In genomic region chr1:17588048-17588781, GRCh38 we compare ENCODE assay signal across 9 cellular contexts. TPM values are rescaled to one million over a fixed set of nuclear protein-coding genes. Genes with fewer than 3 reads are reported as not detected.
A peak's percentile ranks its signal among the peaks of the same experiment; 100 is the strongest.
DNase-seq lines count a peak whose midpoint lies in the region; ATAC-seq and TF ChIP-seq lines count a peak whose summit lies in the region.
"Had no signal": no experiment of that assay in that cellular context is flagged by ENCODE, and none has a peak within 500 bp of the region (broad histone marks: within the 10 kb centered on the region; RNA-seq: fewer than 3 reads in every experiment).

No MANE protein-coding gene starts in this region.

- H2AFZ ChIP-seq in parathyroid adenoma, result peak overlapping the region; percentile 38

- H3K36me3 ChIP-seq in parathyroid adenoma (ENCODE audit: control insufficient read depth, insufficient read depth, low read length), result no peaks in the 10 kb centered on the region

- H3K9ac ChIP-seq in parathyroid adenoma, result no peak overlapping the region

- no peak overlapping the region for H3K4me2 ChIP-seq in parathyroid adenoma (ENCODE audit: low read length)

- no peaks in the 10 kb centered on the region for H3K9me3 ChIP-seq in parathyroid adenoma (ENCODE audit: control insufficient read depth, low read length)

- ATAC-seq in GM21360 (IDR thresholded peaks at IDR 0.05; ENCODE audit: unreplicated experiment), result no peak

- peaks cover 14% of the 10 kb centered on the region for H3K4me1 ChIP-seq in parathyroid adenoma

- no peaks in the 10 kb centered on the region for H3K27me3 ChIP-seq in parathyroid adenoma (ENCODE audit: control insufficient read depth, insufficient read depth, low read length)

- peak overlapping the region; percentile 25 to 34 for H3K4me3 ChIP-seq in foreskin fibroblast (ENCODE audit: low read depth in 1 of 2, low read length in 2 of 2)
- H3K4me3 ChIP-seq in parathyroid adenoma (ENCODE audit: low read depth, low read length), result no peak overlapping the region

- peak overlapping the region; percentile 88 for H3K27ac ChIP-seq in parathyroid adenoma

- DNase-seq in ELF-1 (ENCODE audit: low read depth, low spot score), result peak; percentile 93
- peak; percentile 98 for DNase-seq in RPMI7951 (ENCODE audit: low read depth)
- DNase-seq in foreskin fibroblast, result peak; percentile 48 to 64
- no peak for DNase-seq in occipital lobe (lab: John Stamatoyannopoulos, UW)
- no peak for DNase-seq in NCI-H2029 (lab: John Stamatoyannopoulos, UW)
- DNase-seq in activated CD4-positive, alpha-beta T cell treated with anti-CD3 and anti-CD28 coated beads for 1 hour, result no peak
- DNase-seq: NCI-H446 had no signal

- TF ChIP-seq CTCF in foreskin fibroblast (IDR thresholded peaks at IDR 0.05; ENCODE audit: low read depth, low read length) (no peak), parathyroid adenoma (IDR thresholded peaks at IDR 0.05) (no peak)

- peaks cover 13% of the 10 kb centered on the region for H3K79me2 ChIP-seq in parathyroid adenoma

RNA-seq across cellular contexts. Expression of gene ARHGEF10L, which starts 48.7 kb away (rescaled TPM):
- total RNA-seq in RPMI7951 (2014; rRNA removed; shearing (Covaris generic)), result 2.2 and 3.3 TPM in 2 replicates
- total RNA-seq in occipital lobe, result 22.3 TPM

Comparison
In these comparisons a context has a peak if more than half of its experiments do, and no peak if none do; other contexts are left out.
1. DNase-seq: peak in ELF-1 (single experiment), RPMI7951 (single experiment) and foreskin fibroblast (2 of 2); none in occipital lobe (single experiment), NCI-H2029 (single experiment) and activated CD4-positive, alpha-beta T cell treated with anti-CD3 and anti-CD28 coated beads for 1 hour (single experiment).